In genomic region chr3:129122697-129123055, GRCh38 we compare ENCODE assay signal across 8 cellular contexts.
A peak's percentile ranks its signal among the peaks of the same experiment; 100 is the strongest.
DNase-seq lines count a peak whose midpoint lies in the region; ATAC-seq and TF ChIP-seq lines count a peak whose summit lies in the region.

No MANE protein-coding gene starts in this region.

- in situ Hi-C loops in ACHN (cut with HindIII; ENCODE audit: low pct_ligation_motif_present, low pct_unique_long_range_greater_than_20kb, low sequenced_read_pairs): no loop called here

- H3K4me1 ChIP-seq in RWPE2 (ENCODE audit: insufficient read depth, poor library complexity, severe bottlenecking) (no peaks in the 10 kb centered on the region), rectal smooth muscle tissue (ENCODE audit: control insufficient read depth, insufficient read depth, low read length) (peaks cover 12% of the 10 kb centered on the region)

- DNase-seq in GM12865 (ENCODE audit: low read depth) (peak; percentile 14), RWPE2 (ENCODE audit: low spot score) (no peak), fibroblast of peridontal ligament (ENCODE audit: extremely low read depth) (peak; percentile 11), ACHN (no peak), ecto neural progenitor cell (ENCODE audit: low spot score) (no peak), HK-2 (ENCODE audit: unreplicated experiment) (no peak)

- no peak overlapping the region for H3K9ac ChIP-seq in rectal smooth muscle tissue (ENCODE audit: low read length)

- no peak for ATAC-seq in RWPE2 (ENCODE audit: low read depth)
- no peak for ATAC-seq in HG02938 (IDR thresholded peaks at IDR 0.05; ENCODE audit: unreplicated experiment)

- H3K4me3 ChIP-seq in GM12865 (ENCODE audit: low read depth, low read length) (no peak overlapping the region), RWPE2 (ENCODE audit: severe bottlenecking) (no peak overlapping the region), rectal smooth muscle tissue (ENCODE audit: low read length) (no peak overlapping the region)

- no peaks in the 10 kb centered on the region for H3K27me3 ChIP-seq in RWPE2 (ENCODE audit: insufficient read depth, poor library complexity, severe bottlenecking)
- H3K27me3 ChIP-seq in rectal smooth muscle tissue (ENCODE audit: control insufficient read depth, insufficient read depth, low read length): no peaks in the 10 kb centered on the region

- no peaks in the 10 kb centered on the region for H3K9me3 ChIP-seq in RWPE2 (ENCODE audit: severe bottlenecking)

- TF ChIP-seq CTCF in GM12865 (IDR thresholded peaks at IDR 0.05; ENCODE audit: insufficient read depth, low read depth, low read length, missing control alignments) (no peak), RWPE2 (IDR thresholded peaks at IDR 0.05; ENCODE audit: poor library complexity, severe bottlenecking) (no peak)

- peaks cover 11% of the 10 kb centered on the region for H3K36me3 ChIP-seq in RWPE2 (ENCODE audit: low read depth)
- H3K36me3 ChIP-seq in rectal smooth muscle tissue (ENCODE audit: control insufficient read depth, insufficient read depth, low read length): peaks cover 3% of the 10 kb centered on the region

- H3K27ac ChIP-seq in RWPE2 (ENCODE audit: poor library complexity, severe bottlenecking) (peak overlapping the region; percentile 73), rectal smooth muscle tissue (ENCODE audit: low read depth, low read length) (peak overlapping the region; percentile 92)

Comparison
In these comparisons a context has a peak if more than half of its experiments do, and no peak if none do; other contexts are left out.
1. DNase-seq: peak in GM12865 (single experiment) and fibroblast of peridontal ligament (single experiment); none in RWPE2 (single experiment), ACHN (single experiment), ecto neural progenitor cell (single experiment) and HK-2 (single experiment).